9 cellular contexts compared by ENCODE assay signal in genomic region chr6:52352239-52353008, GRCh38. TPM values are rescaled to one million over a fixed set of nuclear protein-coding genes. Genes with fewer than 3 reads are reported as not detected.
DNase-seq lines count a peak whose midpoint lies in the region; ATAC-seq and TF ChIP-seq lines count a peak whose summit lies in the region.
"Had no signal": no experiment of that assay in that cellular context is flagged by ENCODE, and none has a peak within 500 bp of the region (broad histone marks: within the 10 kb centered on the region; RNA-seq: fewer than 3 reads in every experiment).

No MANE protein-coding gene starts in this region.

- H3K36me3 Mint-ChIP-seq in activated B cell treated with CpG ODN at 0.5 μM for 24 hours (ENCODE audit: low read depth), result no peaks in the 10 kb centered on the region

- no peaks in the 10 kb centered on the region for H3K9me3 Mint-ChIP-seq in activated B cell treated with CpG ODN at 0.5 μM for 24 hours

- CTCF ChIA-PET in activated B cell treated with CpG ODN at 0.5 μM for 24 hours (lab: Charles Lee), result interaction anchor here (2.0 to 2.5 kb wide), 2 partner anchors 10 to 66 kb away, joined by 9 to 15 read pairs; partner anchors contain the start of genes MCM3 and PAQR8

- in situ Hi-C loops in ACHN (cut with HindIII; ENCODE audit: low pct_ligation_motif_present, low pct_unique_long_range_greater_than_20kb, low sequenced_read_pairs), result no loop called here

- DNase-seq in ACHN (peak; percentile 95), MV-4-11 (lab: John Stamatoyannopoulos, UW) (peak; percentile 100), activated B cell treated with CpG ODN at 0.5 μM for 24 hours (no peak), kidney tubule cell (ENCODE audit: low spot score) (peak; percentile 100), aorta (peak in 1 of 2 donors; percentile 56), HUDEP-2 (lab: John Stamatoyannopoulos, UW; ENCODE audit: unreplicated experiment in 76 of 76) (no peak)

- ATAC-seq in GM18498 (IDR thresholded peaks at IDR 0.05; ENCODE audit: unreplicated experiment) (peak; percentile 91), HG02763 (IDR thresholded peaks at IDR 0.05; ENCODE audit: unreplicated experiment) (peak; percentile 91), activated B cell treated with CpG ODN at 0.5 μM for 24 hours (ENCODE audit: low read depth) (peak; percentile 72), aorta (ENCODE audit: low FRiP score) (peak; percentile 74)

- H3K4me1 Mint-ChIP-seq in activated B cell treated with CpG ODN at 0.5 μM for 24 hours, result peaks cover 29% of the 10 kb centered on the region

- H3K27ac Mint-ChIP-seq in activated B cell treated with CpG ODN at 0.5 μM for 24 hours, result peak overlapping the region; percentile 31

- POLR2A ChIA-PET in activated B cell treated with CpG ODN at 0.5 μM for 24 hours (lab: Charles Lee), result interaction anchor here (0.6 to 2.2 kb wide), 7 partner anchors 9 to 67 kb away, joined by 3 to 15 read pairs (median 9); partner anchors contain the start of genes MCM3 and PAQR8

- H3K9me3 ChIP-seq in aorta (ENCODE audit: control insufficient read depth, low read length), result no peaks in the 10 kb centered on the region
- H3K9me3 ChIP-seq: HAP-1 had no signal

- peak overlapping the region; percentile 3 for H3K4me3 Mint-ChIP-seq in activated B cell treated with CpG ODN at 0.5 μM for 24 hours

- intact Hi-C loops in activated B cell treated with CpG ODN at 0.5 μM for 24 hours (cut with micrococcal nuclease), result loop anchor here (1.0 to 5.0 kb wide), 3 partner anchors 9 to 46 kb away; no protein-coding TSS in a partner anchor
- intact Hi-C loops in aorta (cut with DNase I), result no loop called here

- no peaks in the 10 kb centered on the region for H3K36me3 ChIP-seq in aorta (ENCODE audit: control insufficient read depth in 1 of 2, insufficient read depth in 2 of 2, low read length in 1 of 2)
- H3K36me3 ChIP-seq: HAP-1 had no signal

- no peak overlapping the region for H3K27ac ChIP-seq in aorta (ENCODE audit: low read depth in 1 of 2, low read length in 2 of 2)

- H3K27me3 Mint-ChIP-seq in activated B cell treated with CpG ODN at 0.5 μM for 24 hours, result no peaks in the 10 kb centered on the region

- no peak overlapping the region for H3K4me3 ChIP-seq in aorta (ENCODE audit: low read length in 2 of 2)
- H3K4me3 ChIP-seq: HAP-1 had no signal

- WGBS in aorta, 2 donors, result 27 to 28% methylated on average over 5 of the region's 5 CpGs

- H3K4me1 ChIP-seq in aorta (ENCODE audit: control insufficient read depth in 1 of 2, insufficient read depth in 2 of 2, low read length in 2 of 2), result peaks cover 0 to 3% of the 10 kb centered on the region in 2 donors

- TF ChIP-seq CTCF in activated B cell treated with CpG ODN at 0.5 μM for 24 hours (IDR thresholded peaks at IDR 0.05), result no peak

- H3K27me3 ChIP-seq in aorta (ENCODE audit: control insufficient read depth in 1 of 2, insufficient read depth in 2 of 2, low read length in 1 of 2), result no peaks in the 10 kb centered on the region

RNA-seq across cellular contexts. Expression of gene PAQR8, which starts 9.5 kb away (rescaled TPM):
- total RNA-seq in activated B cell treated with CpG ODN at 0.5 μM for 24 hours (6.8 and 8.0 TPM in 2 replicates), aorta (1 to 10 TPM; 2.5 to 6.5 TPM)
- polyA plus RNA-seq in aorta, result 1 to 10 TPM; 1.7 to 4.8 TPM

Comparison
In these comparisons a context has a peak if more than half of its experiments do, and no peak if none do; other contexts are left out.
1. DNase-seq: peak in ACHN (single experiment), MV-4-11 (single experiment) and kidney tubule cell (single experiment); none in activated B cell treated with CpG ODN at 0.5 μM for 24 hours (single experiment) and HUDEP-2 (0 of 76).
2. Peak in every context shown above with its lines, with median percentiles within 50 percentile points of each other: ATAC-seq.